Comparison of ENCODE assay signal across 1 cellular context in the genomic region with DNA sequence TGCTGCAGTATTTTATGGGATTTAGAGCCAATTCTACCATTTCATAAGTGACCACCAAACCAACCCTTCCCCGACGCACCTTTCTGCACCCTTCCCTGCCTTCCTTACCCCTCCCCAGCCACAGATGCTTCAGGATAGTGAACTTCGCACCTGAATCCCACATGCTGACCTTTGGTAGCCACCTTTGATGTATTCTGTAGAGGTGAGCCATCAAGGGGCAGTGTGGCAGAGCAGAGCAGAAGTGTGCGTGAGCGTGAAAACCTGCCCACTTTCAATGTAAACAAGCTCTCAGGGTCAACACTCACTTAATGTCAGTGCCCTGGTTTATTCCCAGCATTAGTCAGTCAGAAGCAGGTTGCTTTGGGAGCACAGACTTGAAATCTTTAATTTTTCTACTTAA.
TF ChIP-seq lines count a peak whose summit lies in the region.

No MANE protein-coding gene starts in this region.

TF ChIP-seq in HepG2, 621 proteins besides CTCF, POLR2A, EP300 and RAD21 (continued from another document and continues in another):
- TF ChIP-seq, protein P1, sequence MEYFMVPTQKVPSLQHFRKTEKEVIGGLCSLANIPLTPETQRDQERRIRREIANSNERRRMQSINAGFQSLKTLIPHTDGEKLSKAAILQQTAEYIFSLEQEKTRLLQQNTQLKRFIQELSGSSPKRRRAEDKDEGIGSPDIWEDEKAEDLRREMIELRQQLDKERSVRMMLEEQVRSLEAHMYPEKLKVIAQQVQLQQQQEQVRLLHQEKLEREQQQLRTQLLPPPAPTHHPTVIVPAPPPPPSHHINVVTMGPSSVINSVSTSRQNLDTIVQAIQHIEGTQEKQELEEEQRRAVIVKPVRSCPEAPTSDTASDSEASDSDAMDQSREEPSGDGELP (IDR thresholded peaks at IDR 0.05; ENCODE audit: borderline replicate concordance, low read depth) = peak; percentile 69; the same call in 1 of the 2 replicates
- TF ChIP-seq ZNF772 (CRISPR knock-in tag; IDR thresholded peaks at IDR 0.05) = no peak
- peak; percentile 74; the same call in 1 of the 2 replicates for TF ChIP-seq ZNF430 (CRISPR knock-in tag; IDR thresholded peaks at IDR 0.05)
- TF ChIP-seq, protein P2, sequence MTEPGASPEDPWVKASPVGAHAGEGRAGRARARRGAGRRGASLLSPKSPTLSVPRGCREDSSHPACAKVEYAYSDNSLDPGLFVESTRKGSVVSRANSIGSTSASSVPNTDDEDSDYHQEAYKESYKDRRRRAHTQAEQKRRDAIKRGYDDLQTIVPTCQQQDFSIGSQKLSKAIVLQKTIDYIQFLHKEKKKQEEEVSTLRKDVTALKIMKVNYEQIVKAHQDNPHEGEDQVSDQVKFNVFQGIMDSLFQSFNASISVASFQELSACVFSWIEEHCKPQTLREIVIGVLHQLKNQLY (CRISPR knock-in tag; IDR thresholded peaks at IDR 0.05) = peak; percentile 65
- TF ChIP-seq ZNF616 (CRISPR knock-in tag; IDR thresholded peaks at IDR 0.05; ENCODE audit: low read depth) = no peak
- no peak for TF ChIP-seq ZBTB21 (CRISPR knock-in tag; IDR thresholded peaks at IDR 0.05)
- 0 out of 2 replicates have a peak, but pooled peaks have one; percentile 53 for TF ChIP-seq NFKBIZ (CRISPR knock-in tag; IDR thresholded peaks at IDR 0.05)
- peak; percentile 45; the same call in 1 of the 2 replicates for TF ChIP-seq ZNF331 (CRISPR knock-in tag; IDR thresholded peaks at IDR 0.05)
- TF ChIP-seq ZNF883 (CRISPR knock-in tag; IDR thresholded peaks at IDR 0.05; ENCODE audit: not compliant biosample characterization) = no peak
- TF ChIP-seq ZFP36L1 (CRISPR knock-in tag; IDR thresholded peaks at IDR 0.05) = peak; percentile 68; the same call in 1 of the 2 replicates
- TF ChIP-seq ZNF550 (CRISPR knock-in tag; IDR thresholded peaks at IDR 0.05; ENCODE audit: borderline replicate concordance) = no peak
- TF ChIP-seq ZFP41 (CRISPR knock-in tag; IDR thresholded peaks at IDR 0.05; ENCODE audit: borderline replicate concordance) = no peak
- TF ChIP-seq SAP130 (CRISPR knock-in tag; IDR thresholded peaks at IDR 0.05; ENCODE audit: low read depth) = peak; percentile 67
- no peak for TF ChIP-seq ZNF556 (CRISPR knock-in tag; IDR thresholded peaks at IDR 0.05; ENCODE audit: borderline replicate concordance)
- no peak for TF ChIP-seq ZNF775 (CRISPR knock-in tag; IDR thresholded peaks at IDR 0.05; ENCODE audit: borderline replicate concordance)
- no peak for TF ChIP-seq ZNF703 (CRISPR knock-in tag; IDR thresholded peaks at IDR 0.05; ENCODE audit: borderline replicate concordance)
- TF ChIP-seq, protein P3, sequence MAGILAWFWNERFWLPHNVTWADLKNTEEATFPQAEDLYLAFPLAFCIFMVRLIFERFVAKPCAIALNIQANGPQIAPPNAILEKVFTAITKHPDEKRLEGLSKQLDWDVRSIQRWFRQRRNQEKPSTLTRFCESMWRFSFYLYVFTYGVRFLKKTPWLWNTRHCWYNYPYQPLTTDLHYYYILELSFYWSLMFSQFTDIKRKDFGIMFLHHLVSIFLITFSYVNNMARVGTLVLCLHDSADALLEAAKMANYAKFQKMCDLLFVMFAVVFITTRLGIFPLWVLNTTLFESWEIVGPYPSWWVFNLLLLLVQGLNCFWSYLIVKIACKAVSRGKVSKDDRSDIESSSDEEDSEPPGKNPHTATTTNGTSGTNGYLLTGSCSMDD (CRISPR knock-in tag; IDR thresholded peaks at IDR 0.05) = no peak
- TF ChIP-seq, protein P4, sequence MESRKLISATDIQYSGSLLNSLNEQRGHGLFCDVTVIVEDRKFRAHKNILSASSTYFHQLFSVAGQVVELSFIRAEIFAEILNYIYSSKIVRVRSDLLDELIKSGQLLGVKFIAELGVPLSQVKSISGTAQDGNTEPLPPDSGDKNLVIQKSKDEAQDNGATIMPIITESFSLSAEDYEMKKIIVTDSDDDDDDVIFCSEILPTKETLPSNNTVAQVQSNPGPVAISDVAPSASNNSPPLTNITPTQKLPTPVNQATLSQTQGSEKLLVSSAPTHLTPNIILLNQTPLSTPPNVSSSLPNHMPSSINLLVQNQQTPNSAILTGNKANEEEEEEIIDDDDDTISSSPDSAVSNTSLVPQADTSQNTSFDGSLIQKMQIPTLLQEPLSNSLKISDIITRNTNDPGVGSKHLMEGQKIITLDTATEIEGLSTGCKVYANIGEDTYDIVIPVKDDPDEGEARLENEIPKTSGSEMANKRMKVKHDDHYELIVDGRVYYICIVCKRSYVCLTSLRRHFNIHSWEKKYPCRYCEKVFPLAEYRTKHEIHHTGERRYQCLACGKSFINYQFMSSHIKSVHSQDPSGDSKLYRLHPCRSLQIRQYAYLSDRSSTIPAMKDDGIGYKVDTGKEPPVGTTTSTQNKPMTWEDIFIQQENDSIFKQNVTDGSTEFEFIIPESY (CRISPR knock-in tag; IDR thresholded peaks at IDR 0.05) = peak; percentile 44; the same call in 1 of the 2 replicates
- TF ChIP-seq ZNF713 (CRISPR knock-in tag; IDR thresholded peaks at IDR 0.05) = no peak
- TF ChIP-seq POLR2AphosphoS2 (IDR thresholded peaks at IDR 0.05; ENCODE audit: low read depth, low read length) = no peak
- peak; percentile 46; the same call in 1 of the 2 replicates for TF ChIP-seq CBFB (CRISPR knock-in tag; IDR thresholded peaks at IDR 0.05)
- no peak for TF ChIP-seq ZBTB2 (CRISPR knock-in tag; IDR thresholded peaks at IDR 0.05; ENCODE audit: low read depth)
- TF ChIP-seq ZNF564 (CRISPR knock-in tag; IDR thresholded peaks at IDR 0.05) = no peak; the same call in 1 of the 2 replicates
- no peak for TF ChIP-seq ZNF33A (CRISPR knock-in tag; IDR thresholded peaks at IDR 0.05; ENCODE audit: borderline replicate concordance)
- no peak for TF ChIP-seq SP1 (IDR thresholded peaks at IDR 0.05)
- TF ChIP-seq SP1 (CRISPR knock-in tag; IDR thresholded peaks at IDR 0.05) = no peak
- TF ChIP-seq ZNF34 (CRISPR knock-in tag; IDR thresholded peaks at IDR 0.05; ENCODE audit: borderline replicate concordance) = no peak
- no peak for TF ChIP-seq ZNF563 (CRISPR knock-in tag; IDR thresholded peaks at IDR 0.05)
- TF ChIP-seq SOX13 (IDR thresholded peaks at IDR 0.05) = no peak
- peak in 1 of 2 experiments; percentile 77; a peak in 2 of 4 replicates for TF ChIP-seq SOX13 (CRISPR knock-in tag; conservative IDR thresholded peaks at IDR 0.05 in 1 of 2, IDR thresholded peaks at IDR 0.05 in 1 of 2)
- TF ChIP-seq RAD51 (IDR thresholded peaks at IDR 0.05; ENCODE audit: borderline replicate concordance) = no peak
- TF ChIP-seq ZFP91 (CRISPR knock-in tag; IDR thresholded peaks at IDR 0.05; ENCODE audit: borderline replicate concordance) = no peak; the same call in 1 of the 2 replicates
- 0 out of 2 replicates have a peak, but pooled peaks have one; percentile 34 for TF ChIP-seq CCDC6 (CRISPR knock-in tag; IDR thresholded peaks at IDR 0.05)
- no peak; the same call in 1 of the 2 replicates for TF ChIP-seq SATB2 (CRISPR knock-in tag; IDR thresholded peaks at IDR 0.05)
- no peak for TF ChIP-seq ZNF678 (CRISPR knock-in tag; IDR thresholded peaks at IDR 0.05)
- no peak; the same call in 1 of the 2 replicates for TF ChIP-seq ZNF629 (CRISPR knock-in tag; conservative IDR thresholded peaks at IDR 0.05)
- TF ChIP-seq KAT7 (CRISPR knock-in tag; IDR thresholded peaks at IDR 0.05; ENCODE audit: borderline replicate concordance) = no peak
- no peak for TF ChIP-seq KAT2B (IDR thresholded peaks at IDR 0.05; ENCODE audit: borderline replicate concordance, low read depth, low read length)
- no peak for TF ChIP-seq ZNF513 (CRISPR knock-in tag; conservative IDR thresholded peaks at IDR 0.05)
- no peak for TF ChIP-seq ZNF510 (CRISPR knock-in tag; IDR thresholded peaks at IDR 0.05; ENCODE audit: low read depth)
- TF ChIP-seq ZSCAN31 (CRISPR knock-in tag; IDR thresholded peaks at IDR 0.05; ENCODE audit: low read depth) = no peak
- TF ChIP-seq, protein P5, sequence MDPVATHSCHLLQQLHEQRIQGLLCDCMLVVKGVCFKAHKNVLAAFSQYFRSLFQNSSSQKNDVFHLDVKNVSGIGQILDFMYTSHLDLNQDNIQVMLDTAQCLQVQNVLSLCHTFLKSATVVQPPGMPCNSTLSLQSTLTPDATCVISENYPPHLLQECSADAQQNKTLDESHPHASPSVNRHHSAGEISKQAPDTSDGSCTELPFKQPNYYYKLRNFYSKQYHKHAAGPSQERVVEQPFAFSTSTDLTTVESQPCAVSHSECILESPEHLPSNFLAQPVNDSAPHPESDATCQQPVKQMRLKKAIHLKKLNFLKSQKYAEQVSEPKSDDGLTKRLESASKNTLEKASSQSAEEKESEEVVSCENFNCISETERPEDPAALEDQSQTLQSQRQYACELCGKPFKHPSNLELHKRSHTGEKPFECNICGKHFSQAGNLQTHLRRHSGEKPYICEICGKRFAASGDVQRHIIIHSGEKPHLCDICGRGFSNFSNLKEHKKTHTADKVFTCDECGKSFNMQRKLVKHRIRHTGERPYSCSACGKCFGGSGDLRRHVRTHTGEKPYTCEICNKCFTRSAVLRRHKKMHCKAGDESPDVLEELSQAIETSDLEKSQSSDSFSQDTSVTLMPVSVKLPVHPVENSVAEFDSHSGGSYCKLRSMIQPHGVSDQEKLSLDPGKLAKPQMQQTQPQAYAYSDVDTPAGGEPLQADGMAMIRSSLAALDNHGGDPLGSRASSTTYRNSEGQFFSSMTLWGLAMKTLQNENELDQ (CRISPR knock-in tag; IDR thresholded peaks at IDR 0.05; ENCODE audit: borderline replicate concordance) = no peak
- TF ChIP-seq NR1H2 (CRISPR knock-in tag; IDR thresholded peaks at IDR 0.05; ENCODE audit: borderline replicate concordance, low read depth) = no peak
- no peak for TF ChIP-seq ZNF496 (CRISPR knock-in tag; IDR thresholded peaks at IDR 0.05; ENCODE audit: insufficient replicate concordance)
- no peak for TF ChIP-seq ZNF766 (CRISPR knock-in tag; IDR thresholded peaks at IDR 0.05; ENCODE audit: borderline replicate concordance)
- TF ChIP-seq, protein P6, sequence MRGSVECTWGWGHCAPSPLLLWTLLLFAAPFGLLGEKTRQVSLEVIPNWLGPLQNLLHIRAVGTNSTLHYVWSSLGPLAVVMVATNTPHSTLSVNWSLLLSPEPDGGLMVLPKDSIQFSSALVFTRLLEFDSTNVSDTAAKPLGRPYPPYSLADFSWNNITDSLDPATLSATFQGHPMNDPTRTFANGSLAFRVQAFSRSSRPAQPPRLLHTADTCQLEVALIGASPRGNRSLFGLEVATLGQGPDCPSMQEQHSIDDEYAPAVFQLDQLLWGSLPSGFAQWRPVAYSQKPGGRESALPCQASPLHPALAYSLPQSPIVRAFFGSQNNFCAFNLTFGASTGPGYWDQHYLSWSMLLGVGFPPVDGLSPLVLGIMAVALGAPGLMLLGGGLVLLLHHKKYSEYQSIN (CRISPR knock-in tag; IDR thresholded peaks at IDR 0.05; ENCODE audit: borderline replicate concordance) = no peak
- TF ChIP-seq, protein P7, sequence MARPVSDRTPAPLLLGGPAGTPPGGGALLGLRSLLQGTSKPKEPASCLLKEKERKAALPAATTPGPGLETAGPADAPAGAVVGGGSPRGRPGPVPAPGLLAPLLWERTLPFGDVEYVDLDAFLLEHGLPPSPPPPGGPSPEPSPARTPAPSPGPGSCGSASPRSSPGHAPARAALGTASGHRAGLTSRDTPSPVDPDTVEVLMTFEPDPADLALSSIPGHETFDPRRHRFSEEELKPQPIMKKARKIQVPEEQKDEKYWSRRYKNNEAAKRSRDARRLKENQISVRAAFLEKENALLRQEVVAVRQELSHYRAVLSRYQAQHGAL (CRISPR knock-in tag; IDR thresholded peaks at IDR 0.05; ENCODE audit: not compliant biosample characterization) = no peak
- no peak for TF ChIP-seq RFXANK (CRISPR knock-in tag; IDR thresholded peaks at IDR 0.05)
- TF ChIP-seq MBNL3 (CRISPR knock-in tag; conservative IDR thresholded peaks at IDR 0.05) = no peak
